ENCODE assay signal across 10 cellular contexts in genomic region chr20:4925842-4926530, GRCh38.
DNase-seq lines count a peak whose midpoint lies in the region; FAIRE-seq and TF ChIP-seq lines count a peak whose summit lies in the region.
"Had no signal": no experiment of that assay in that cellular context is flagged by ENCODE, and none has a peak within 500 bp of the region (broad histone marks: within the 10 kb centered on the region; RNA-seq: fewer than 3 reads in every experiment).

No MANE protein-coding gene starts in this region.

- no peaks in the 10 kb centered on the region for H3K27me3 ChIP-seq in parathyroid adenoma (ENCODE audit: control insufficient read depth, insufficient read depth, low read length)

- FAIRE-seq in RCC 7860 (lab: Jason Lieb, UNC) = no peak
- FAIRE-seq: H1 had no signal

- no peaks in the 10 kb centered on the region for H3K36me3 ChIP-seq in parathyroid adenoma (ENCODE audit: control insufficient read depth, insufficient read depth, low read length)

- H3K27ac ChIP-seq in C4-2B (peak overlapping the region; percentile 61), VCaP (peak overlapping the region; percentile 55), parathyroid adenoma (peak overlapping the region; percentile 50)

- peaks cover 28% of the 10 kb centered on the region for H3K79me2 ChIP-seq in parathyroid adenoma

- DNase-seq in fibroblast of villous mesenchyme (ENCODE audit: low read depth) (peak; percentile 88), NCI-H2107 treated with DMSO at 0.1 percent for 48 hours (lab: John Stamatoyannopoulos, UW; ENCODE audit: unreplicated experiment) (no peak), posterior cingulate gyrus (no peak), RCC 7860 (ENCODE audit: low spot score) (no peak)
- DNase-seq in activated CD4-positive, alpha-beta T cell treated with anti-CD3 and anti-CD28 coated beads for 1 hour = no peak
- DNase-seq: NCI-H1436 had no signal

- no peak overlapping the region for H2AFZ ChIP-seq in parathyroid adenoma

- no peaks in the 10 kb centered on the region for H3K9me3 ChIP-seq in parathyroid adenoma (ENCODE audit: control insufficient read depth, low read length)

- H3K4me1 ChIP-seq in parathyroid adenoma = peaks cover 5% of the 10 kb centered on the region

- H3K9ac ChIP-seq in parathyroid adenoma = no peak overlapping the region

- TF ChIP-seq CTCF in C4-2B (conservative IDR thresholded peaks at IDR 0.05) = no peak
- TF ChIP-seq CTCF in VCaP (conservative IDR thresholded peaks at IDR 0.05) = no peak
- no peak for TF ChIP-seq CTCF in fibroblast of villous mesenchyme (IDR thresholded peaks at IDR 0.05; ENCODE audit: insufficient read depth, low read depth, low read length)
- TF ChIP-seq CTCF in parathyroid adenoma (IDR thresholded peaks at IDR 0.05) = no peak

- H3K4me2 ChIP-seq in parathyroid adenoma (ENCODE audit: low read length) = no peak overlapping the region

- no peak overlapping the region for H3K4me3 ChIP-seq in fibroblast of villous mesenchyme (ENCODE audit: low read depth, low read length)
- H3K4me3 ChIP-seq in parathyroid adenoma (ENCODE audit: low read depth, low read length) = no peak overlapping the region

- intact Hi-C loops in posterior cingulate gyrus (cut with DNase I) = no loop called here
